In genomic region chr12:9902539-9903228, GRCh38 we compare ENCODE assay signal across 2 cellular contexts.
TF ChIP-seq lines count a peak whose summit lies in the region.

No MANE protein-coding gene starts in this region.

TF ChIP-seq in WTC11, 78 proteins besides CTCF, POLR2A, EP300 and RAD21:
- TF ChIP-seq HMGA2 (CRISPR knock-in tag; IDR thresholded peaks at IDR 0.05), result no peak
- TF ChIP-seq GRHL2 (CRISPR knock-in tag; IDR thresholded peaks at IDR 0.05; ENCODE audit: insufficient replicate concordance, severe bottlenecking), result no peak
- no peak for TF ChIP-seq ELF4 (CRISPR knock-in tag; IDR thresholded peaks at IDR 0.05; ENCODE audit: low read depth)
- TF ChIP-seq ZNF532 (CRISPR knock-in tag; IDR thresholded peaks at IDR 0.05; ENCODE audit: borderline replicate concordance), result no peak
- TF ChIP-seq TCF7 (CRISPR knock-in tag; IDR thresholded peaks at IDR 0.05; ENCODE audit: low read depth), result no peak
- TF ChIP-seq STAT6 (CRISPR knock-in tag; conservative IDR thresholded peaks at IDR 0.05; ENCODE audit: low read depth), result no peak
- TF ChIP-seq ATF1 (CRISPR knock-in tag; IDR thresholded peaks at IDR 0.05), result no peak
- TF ChIP-seq TP53 (CRISPR knock-in tag; IDR thresholded peaks at IDR 0.05), result no peak
- no peak for TF ChIP-seq SOX15 (CRISPR knock-in tag; IDR thresholded peaks at IDR 0.05)
- TF ChIP-seq USF1 (CRISPR knock-in tag; IDR thresholded peaks at IDR 0.05), result no peak
- no peak for TF ChIP-seq ZNF416 (CRISPR knock-in tag; IDR thresholded peaks at IDR 0.05)
- no peak for TF ChIP-seq ZNF121 (CRISPR knock-in tag; IDR thresholded peaks at IDR 0.05)
- no peak for TF ChIP-seq JUN (CRISPR knock-in tag; IDR thresholded peaks at IDR 0.05)
- no peak for TF ChIP-seq ERG (CRISPR knock-in tag; IDR thresholded peaks at IDR 0.05)
- TF ChIP-seq ZBTB21 (CRISPR knock-in tag; IDR thresholded peaks at IDR 0.05; ENCODE audit: borderline replicate concordance), result no peak
- TF ChIP-seq ATF6 (CRISPR knock-in tag; IDR thresholded peaks at IDR 0.05), result no peak
- TF ChIP-seq TEAD1 (CRISPR knock-in tag; IDR thresholded peaks at IDR 0.05), result no peak

TF ChIP-seq in H1, 55 proteins besides CTCF, POLR2A, EP300 and RAD21:
- TF ChIP-seq ATF2 (IDR thresholded peaks at IDR 0.05; ENCODE audit: low read length) (no peak), BRCA1 (IDR thresholded peaks at IDR 0.05; ENCODE audit: low read depth, low read length) (no peak), E2F6 (IDR thresholded peaks at IDR 0.05) (peak; percentile 59; the same call in 1 of the 2 replicates)
